8 cellular contexts compared by ENCODE assay signal in the genomic region with DNA sequence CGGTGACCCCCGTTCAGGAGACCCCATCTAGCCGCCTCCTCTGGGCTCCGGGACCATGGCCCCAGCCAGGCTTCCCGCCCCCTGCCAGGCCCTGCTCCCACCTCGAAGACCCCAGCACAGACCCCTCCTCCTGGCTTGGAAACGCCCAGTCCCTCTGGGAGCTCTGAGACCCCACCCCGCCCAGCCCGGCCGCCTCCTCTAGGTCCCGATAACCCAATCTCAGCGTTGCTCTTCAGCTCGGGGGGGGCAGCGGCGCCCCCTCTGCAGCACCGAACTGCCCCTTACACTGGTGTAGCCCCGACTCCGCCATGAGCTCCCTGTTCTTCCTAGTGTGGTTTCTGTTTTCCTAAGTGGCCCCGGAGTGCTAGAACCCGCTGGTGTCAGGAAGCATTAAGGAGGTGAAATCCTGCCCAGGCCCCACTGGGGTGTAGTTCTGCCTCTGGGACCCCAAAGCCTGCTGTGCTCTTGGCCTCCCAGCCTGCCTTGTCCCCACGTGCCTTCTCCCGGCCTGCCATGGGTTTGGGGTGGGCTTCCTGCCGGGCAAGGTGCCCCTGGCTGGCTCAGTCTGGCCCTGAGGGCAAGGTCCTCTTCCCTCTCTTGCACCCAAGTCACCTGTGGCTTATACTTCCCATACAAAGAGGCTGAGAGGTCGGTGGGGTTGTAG. TPM values are rescaled to one million over a fixed set of nuclear protein-coding genes. Genes with fewer than 3 reads are reported as not detected.
DNase-seq lines count a peak whose midpoint lies in the region; ATAC-seq and TF ChIP-seq lines count a peak whose summit lies in the region.

No MANE protein-coding gene starts in this region.

- ATAC-seq in left cardiac atrium, result no peak

- TF ChIP-seq CTCF in MCF 10A (IDR thresholded peaks at IDR 0.05; ENCODE audit: unreplicated experiment), result no peak
- no peak for TF ChIP-seq CTCF in vagina (IDR thresholded peaks at IDR 0.05)

- H3K27me3 ChIP-seq in mononuclear cell (ENCODE audit: insufficient read depth, low read length), result no peaks in the 10 kb centered on the region
- H3K27me3 ChIP-seq in vagina, result no peaks in the 10 kb centered on the region

- peaks cover 9% of the 10 kb centered on the region for H3K9me3 Mint-ChIP-seq in MCF 10A (ENCODE audit: unreplicated experiment)

- intact Hi-C loops in left cardiac atrium (cut with DNase I) (loop anchor here in 1 of 2 donors (10.0 kb wide), 1 partner anchor 229 kb away; a partner anchor contains a TSS), cardiac septum (cut with DNase I) (loop anchor here (2.0 to 10.0 kb wide), 4 partner anchors 56 to 446 kb away; a partner anchor contains a TSS), MCF 10A (cut with micrococcal nuclease) (loop anchor here (2.0 kb wide), 1 partner anchor 57 kb away; a partner anchor contains a TSS), vagina (cut with DNase I) (loop anchor here (5.0 to 10.0 kb wide), 2 partner anchors 51 to 229 kb away; a partner anchor contains a TSS)

- CTCF ChIA-PET in MCF 10A (lab: Yijun Ruan, JAX), result interaction anchor here (0.6 kb wide), 1 partner anchor 371 kb away, joined by 3 read pairs; no protein-coding TSS in a partner anchor

- no peak for TF ChIP-seq POLR2A in vagina (IDR thresholded peaks at IDR 0.05)

- H3K4me1 ChIP-seq in mononuclear cell (ENCODE audit: insufficient read depth, low read length) (peaks cover 18% of the 10 kb centered on the region), vagina (peaks cover 25% of the 10 kb centered on the region)

- no peaks in the 10 kb centered on the region for H3K27me3 Mint-ChIP-seq in MCF 10A (ENCODE audit: insufficient read depth, unreplicated experiment)

- H3K4me3 ChIP-seq in mononuclear cell (ENCODE audit: low read length) (peak overlapping the region; percentile 69), vagina (peak overlapping the region; percentile 81 to 85)

- peaks cover 8% of the 10 kb centered on the region for H3K9me3 ChIP-seq in mononuclear cell (ENCODE audit: low read depth, low read length)
- H3K9me3 ChIP-seq in vagina, result peaks cover 4% of the 10 kb centered on the region

- no peaks in the 10 kb centered on the region for H3K36me3 Mint-ChIP-seq in MCF 10A (ENCODE audit: insufficient read depth, unreplicated experiment)

- BruUV-seq in MCF 10A (replicated peaks; lab: Mats Ljungman, UMichigan), result no TSS peak

- POLR2A ChIA-PET in MCF 10A (lab: Yijun Ruan, JAX), result no interaction called here

- no peak overlapping the region for H3K27ac ChIP-seq in vagina

- H3K4me3 Mint-ChIP-seq in MCF 10A (ENCODE audit: unreplicated experiment), result peak overlapping the region; percentile 69

- H3K27ac Mint-ChIP-seq in MCF 10A (ENCODE audit: low read depth, unreplicated experiment), result peak overlapping the region; percentile 12

- DNase-seq in left cardiac atrium (peak; percentile 17), cardiac septum (ENCODE audit: low spot score) (no peak), MCF 10A (ENCODE audit: unreplicated experiment) (no peak), vagina (ENCODE audit: extremely low spot score in 2 of 2) (no peak), dedifferentiated amniotic fluid mesenchymal stem cell (ENCODE audit: extremely low spot score) (no peak), NCI-H345 treated with DMSO at 0.1 percent for 48 hours (lab: John Stamatoyannopoulos, UW; ENCODE audit: unreplicated experiment) (no peak)
- no peak for DNase-seq in activated CD4-positive, alpha-beta T cell treated with anti-CD3 and anti-CD28 coated beads, Interleukin-2, amount 50 U/mL, for 4 hours

- peaks cover 6% of the 10 kb centered on the region for H3K4me1 Mint-ChIP-seq in MCF 10A (ENCODE audit: insufficient read depth, unreplicated experiment)

- no peaks in the 10 kb centered on the region for H3K36me3 ChIP-seq in vagina

RNA-seq across cellular contexts. Expression of a gene that starts 10.7 kb away (rescaled TPM):
- total RNA-seq in left cardiac atrium, result under 1 TPM; 0.47 to 0.68 TPM
- not detected for total RNA-seq in cardiac septum
- not detected in 2 replicates for total RNA-seq in MCF 10A (2022)
- total RNA-seq in mononuclear cell, result 0.63 TPM
- 4.4 TPM for total RNA-seq in vagina

RNA-seq across cellular contexts. Expression of a gene that starts 57.0 kb away (rescaled TPM):
- total RNA-seq in left cardiac atrium, result 10 to 100 TPM; 10.8 to 14.1 TPM
- total RNA-seq in cardiac septum, result 3.4 TPM
- total RNA-seq in MCF 10A (2022), result 10.3 and 12.6 TPM in 2 replicates
- total RNA-seq in mononuclear cell, result 4.2 TPM
- total RNA-seq in vagina, result 16.2 TPM
